Comparison of ENCODE assay signal across 8 cellular contexts in the genomic region with DNA sequence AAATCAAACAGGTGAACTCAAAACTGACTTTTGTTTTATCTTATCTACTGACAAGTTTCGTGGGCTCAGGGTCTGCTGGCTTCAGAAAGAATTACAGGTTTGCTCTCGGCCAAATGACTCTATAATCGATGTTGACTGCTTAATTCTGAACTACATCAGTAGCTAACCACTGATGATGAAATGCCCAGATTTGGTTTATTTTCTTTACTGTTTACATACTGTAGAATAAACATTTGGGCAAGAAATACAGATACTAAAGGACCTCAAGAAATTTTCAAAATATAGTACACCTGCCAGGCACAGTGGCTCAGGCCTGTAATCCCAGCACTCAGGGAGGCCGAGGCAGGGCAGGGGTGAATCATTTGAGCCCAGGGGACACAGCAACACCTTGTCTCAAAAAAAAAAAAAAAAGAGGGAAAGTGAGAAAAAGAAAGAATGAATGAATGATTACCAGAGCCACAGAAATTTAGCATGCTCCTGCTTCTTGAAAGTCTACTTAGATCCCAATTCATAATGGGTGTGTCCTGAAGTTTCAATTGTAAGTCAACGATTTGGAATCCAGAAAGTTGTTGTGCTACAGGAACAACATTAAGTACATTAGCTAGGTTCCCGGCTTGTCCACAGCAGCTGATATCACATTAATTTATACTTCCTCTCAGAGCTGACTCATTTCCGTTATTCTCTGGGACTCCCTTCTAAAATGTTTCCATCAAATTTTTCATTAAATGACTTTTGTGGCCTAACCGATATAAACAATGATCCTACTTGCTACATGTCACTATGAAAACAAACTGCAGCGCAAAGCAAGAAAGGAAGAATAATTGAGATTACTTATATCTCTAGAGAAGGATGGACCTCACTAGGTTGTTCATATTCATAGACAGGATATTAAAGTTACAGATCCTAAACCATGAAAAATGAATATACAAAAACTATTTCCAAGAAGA.
DNase-seq lines count a peak whose midpoint lies in the region; ATAC-seq, FAIRE-seq and TF ChIP-seq lines count a peak whose summit lies in the region.

No MANE protein-coding gene starts in this region.

- DNase-seq in EH (ENCODE audit: low read depth): peak; percentile 93
- DNase-seq in K562 (ENCODE audit: extremely low read depth in 1 of 4, low spot score in 3 of 4): no peak
- no peak for DNase-seq in nephron progenitor cell
- no peak for DNase-seq in esophagus squamous epithelium (lab: John Stamatoyannopoulos, UW)
- no peak for DNase-seq in NCI-H2029 (lab: John Stamatoyannopoulos, UW)
- DNase-seq in Ammon's horn (ENCODE audit: low spot score): no peak

- peaks cover 5% of the 10 kb centered on the region; the same call in 1 of the 2 replicates for H4K20me1 ChIP-seq in K562 (replicated peaks; ENCODE audit: control insufficient read depth, insufficient read depth, low read length)

- CTCF ChIA-PET in K562 (lab: Yijun Ruan, JAX; ENCODE audit: low intra/inter-chr PET ratio): no interaction called here

- H3K4me3 Mint-ChIP-seq in IgD-negative memory B cell: peak overlapping the region in 3 of 4 donors; percentile 1 to 74 (median 60)
- no peak overlapping the region for H3K4me3 Mint-ChIP-seq in nephron progenitor cell

- H3K36me3 ChIP-seq in K562 (ENCODE audit: control insufficient read depth, insufficient read depth, low read length) (no peaks in the 10 kb centered on the region), esophagus squamous epithelium (no peaks in the 10 kb centered on the region)

- peaks cover 97% of the 10 kb centered on the region for H3K79me2 ChIP-seq in K562 (ENCODE audit: control insufficient read depth, insufficient read depth, low read length)

- H3K9me3 ChIP-seq in K562 (replicated peaks; ENCODE audit: control insufficient read depth, insufficient read depth, low read depth, low read length) (no peaks in the 10 kb centered on the region), esophagus squamous epithelium (no peaks in the 10 kb centered on the region)

- no peak overlapping the region for H3K4me3 ChIP-seq in K562
- H3K4me3 ChIP-seq in esophagus squamous epithelium: no peak overlapping the region

- POLR2A ChIA-PET in K562 (lab: Yijun Ruan, JAX): interaction anchor here (0.7 to 2.6 kb wide), 4 partner anchors 10 to 89 kb away, joined by 3 to 8 read pairs (median 4); no protein-coding TSS in a partner anchor

- TF ChIP-seq POLR2A in K562 (conservative IDR thresholded peaks at IDR 0.05) (no peak), esophagus squamous epithelium (IDR thresholded peaks at IDR 0.05) (no peak)

- no peak overlapping the region; a peak in 1 of 4 replicates for H3K9ac ChIP-seq in K562 (ENCODE audit: insufficient read depth in 1 of 2, low read depth in 2 of 2, low read length in 2 of 2)

- H3K9me1 ChIP-seq in K562 (ENCODE audit: control insufficient read depth, insufficient read depth, low read length): no peaks in the 10 kb centered on the region

- no peak for TF ChIP-seq EP300 in K562 (IDR thresholded peaks at IDR 0.05; ENCODE audit: low read length)

- H3K27me3 Mint-ChIP-seq in IgD-negative memory B cell: no peaks in the 10 kb centered on the region
- peaks cover 3% of the 10 kb centered on the region for H3K27me3 Mint-ChIP-seq in nephron progenitor cell (ENCODE audit: low read depth, poor library complexity)

- H2AFZ ChIP-seq in K562 (ENCODE audit: low read depth, low read length): no peak overlapping the region

- peaks cover 1% of the 10 kb centered on the region for H3K36me3 Mint-ChIP-seq in IgD-negative memory B cell
- no peaks in the 10 kb centered on the region for H3K36me3 Mint-ChIP-seq in nephron progenitor cell (ENCODE audit: low read depth)

- H3K4me1 Mint-ChIP-seq in IgD-negative memory B cell (peaks cover 37 to 48% (median 45%) of the 10 kb centered on the region in 3 donors), nephron progenitor cell (peaks cover 56% of the 10 kb centered on the region)

- H3K27ac Mint-ChIP-seq in IgD-negative memory B cell (peak overlapping the region in 1 of 3 donors; percentile 6), nephron progenitor cell (peak overlapping the region; percentile 47)

- intact Hi-C loops in K562 (cut with micrococcal nuclease) (loop anchor here (1.0 to 10.0 kb wide), 2 partner anchors 52 to 93 kb away; no protein-coding TSS in a partner anchor), esophagus squamous epithelium (cut with DNase I) (loop anchor here (10.0 kb wide), 1 partner anchor 462 kb away; no protein-coding TSS in a partner anchor)

- in situ Hi-C loops in K562 (cut with MboI): no loop called here

- ATAC-seq in K562 (peak; percentile 34), HG02840 (IDR thresholded peaks at IDR 0.05; ENCODE audit: low FRiP score, unreplicated experiment) (no peak)

- peaks cover 8 to 25% of the 10 kb centered on the region in 2 experiments; a peak in 4 of 5 replicates for H3K4me1 ChIP-seq in K562 (replicated peaks in 1 of 2; ENCODE audit: control insufficient read depth in 2 of 2, insufficient read depth in 2 of 2, low read length in 2 of 2)
- H3K4me1 ChIP-seq in esophagus squamous epithelium: peaks cover 6 to 71% (median 30%) of the 10 kb centered on the region in 3 donors

- FAIRE-seq in K562 (lab: Jason Lieb, UNC): peak; percentile 26

- H3K27ac ChIP-seq in K562 (ENCODE audit: extremely low read depth, low read depth, low read length) (peak overlapping the region; percentile 30; the same call in 2 of the 3 replicates), esophagus squamous epithelium (peak overlapping the region in 2 of 4 donors; percentile 18 to 21)

- no peak for TF ChIP-seq CTCF in K562 (IDR thresholded peaks at IDR 0.05 in 2 of 3, conservative IDR thresholded peaks at IDR 0.05 in 1 of 3; ENCODE audit: insufficient read depth in 2 of 3, low read depth in 1 of 3, low read length in 3 of 3)
- TF ChIP-seq CTCF in nephron progenitor cell (IDR thresholded peaks at IDR 0.05): no peak
- TF ChIP-seq CTCF in esophagus squamous epithelium (IDR thresholded peaks at IDR 0.05): no peak

- no peaks in the 10 kb centered on the region for H3K9me3 Mint-ChIP-seq in IgD-negative memory B cell
- H3K9me3 Mint-ChIP-seq in nephron progenitor cell: no peaks in the 10 kb centered on the region

- no peak for TF ChIP-seq RAD21 in K562 (CRISPR knock-in tag; conservative IDR thresholded peaks at IDR 0.05 in 1 of 2, IDR thresholded peaks at IDR 0.05 in 1 of 2)

- 20% methylated on average over 9 of the region's 9 CpGs for WGBS in K562 (ENCODE audit: insufficient coverage, low coverage, missing lambda C conversion rate)
- 36 to 46% methylated on average over 9 of the region's 9 CpGs for WGBS in esophagus squamous epithelium, 2 donors

- H3K4me2 ChIP-seq in K562 (ENCODE audit: insufficient read depth, low read length): no peak overlapping the region

- H3K27me3 ChIP-seq in K562 (ENCODE audit: control insufficient read depth in 2 of 2, insufficient read depth in 2 of 2, low read length in 2 of 2) (no peaks in the 10 kb centered on the region), esophagus squamous epithelium (no peaks in the 10 kb centered on the region)

- BruUV-seq in K562 (replicated peaks; lab: Mats Ljungman, UMichigan): no TSS peak

TF ChIP-seq in K562, 482 proteins besides CTCF, POLR2A, EP300 and RAD21 (continues in another document):
- TF ChIP-seq NFE2 (IDR thresholded peaks at IDR 0.05; ENCODE audit: low read depth) (0 out of 2 replicates have a peak, but pooled peaks have one; percentile 6), NR2C2 (CRISPR knock-in tag; IDR thresholded peaks at IDR 0.05) (no peak), NR2C2 (tag; IDR thresholded peaks at IDR 0.05) (no peak), ARID1B (IDR thresholded peaks at IDR 0.05) (peak; percentile 41), MEIS2 (IDR thresholded peaks at IDR 0.05; ENCODE audit: partially characterized antibody) (peak; percentile 68), NR4A1 (CRISPR knock-in tag; IDR thresholded peaks at IDR 0.05) (no peak), NR4A1 (tag; IDR thresholded peaks at IDR 0.05) (no peak), RBM34 (IDR thresholded peaks at IDR 0.05; ENCODE audit: borderline replicate concordance, insufficient read depth, low read length) (no peak), ZNF224 (CRISPR knock-in tag; IDR thresholded peaks at IDR 0.05) (no peak), ELF1 (tag; IDR thresholded peaks at IDR 0.05) (no peak), HMG20A (CRISPR knock-in tag; conservative IDR thresholded peaks at IDR 0.05) (no peak), RFX5 (IDR thresholded peaks at IDR 0.05; ENCODE audit: low read depth, low read length) (no peak), ZBED1 (IDR thresholded peaks at IDR 0.05) (no peak), SLC30A9 (CRISPR knock-in tag; IDR thresholded peaks at IDR 0.05) (no peak), ZNF24 (IDR thresholded peaks at IDR 0.05) (peak; percentile 50; the same call in 1 of the 2 replicates), ZNF140 (CRISPR knock-in tag; IDR thresholded peaks at IDR 0.05) (no peak), GATA2 (CRISPR knock-in tag; IDR thresholded peaks at IDR 0.05) (no peak), ADNP (tag; IDR thresholded peaks at IDR 0.05) (no peak), GABPA (tag; conservative IDR thresholded peaks at IDR 0.05; ENCODE audit: low read depth) (0 out of 2 replicates have a peak, but pooled peaks have one; percentile 36), FOSL1 (tag; conservative IDR thresholded peaks at IDR 0.05) (peak; percentile 54; the same call in 1 of the 2 replicates), ETS2 (tag; IDR thresholded peaks at IDR 0.05; ENCODE audit: borderline replicate concordance, poor library complexity, severe bottlenecking) (no peak), HDAC2 (IDR thresholded peaks at IDR 0.05) (no peak)
- TF ChIP-seq, protein P1, sequence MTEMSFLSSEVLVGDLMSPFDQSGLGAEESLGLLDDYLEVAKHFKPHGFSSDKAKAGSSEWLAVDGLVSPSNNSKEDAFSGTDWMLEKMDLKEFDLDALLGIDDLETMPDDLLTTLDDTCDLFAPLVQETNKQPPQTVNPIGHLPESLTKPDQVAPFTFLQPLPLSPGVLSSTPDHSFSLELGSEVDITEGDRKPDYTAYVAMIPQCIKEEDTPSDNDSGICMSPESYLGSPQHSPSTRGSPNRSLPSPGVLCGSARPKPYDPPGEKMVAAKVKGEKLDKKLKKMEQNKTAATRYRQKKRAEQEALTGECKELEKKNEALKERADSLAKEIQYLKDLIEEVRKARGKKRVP (CRISPR knock-in tag; IDR thresholded peaks at IDR 0.05): no peak
- TF ChIP-seq, protein P2, sequence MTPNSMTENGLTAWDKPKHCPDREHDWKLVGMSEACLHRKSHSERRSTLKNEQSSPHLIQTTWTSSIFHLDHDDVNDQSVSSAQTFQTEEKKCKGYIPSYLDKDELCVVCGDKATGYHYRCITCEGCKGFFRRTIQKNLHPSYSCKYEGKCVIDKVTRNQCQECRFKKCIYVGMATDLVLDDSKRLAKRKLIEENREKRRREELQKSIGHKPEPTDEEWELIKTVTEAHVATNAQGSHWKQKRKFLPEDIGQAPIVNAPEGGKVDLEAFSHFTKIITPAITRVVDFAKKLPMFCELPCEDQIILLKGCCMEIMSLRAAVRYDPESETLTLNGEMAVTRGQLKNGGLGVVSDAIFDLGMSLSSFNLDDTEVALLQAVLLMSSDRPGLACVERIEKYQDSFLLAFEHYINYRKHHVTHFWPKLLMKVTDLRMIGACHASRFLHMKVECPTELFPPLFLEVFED (CRISPR knock-in tag; conservative IDR thresholded peaks at IDR 0.05): no peak
